Comparison of ENCODE assay signal across 19 cellular contexts in genomic region chr6:87901613-87902012, GRCh38.
DNase-seq lines count a peak whose midpoint lies in the region; ATAC-seq, FAIRE-seq and TF ChIP-seq lines count a peak whose summit lies in the region.
"Had no signal": no experiment of that assay in that cellular context is flagged by ENCODE, and none has a peak within 500 bp of the region (broad histone marks: within the 10 kb centered on the region; RNA-seq: fewer than 3 reads in every experiment).

No MANE protein-coding gene starts in this region.

- FAIRE-seq in HepG2 (lab: Jason Lieb, UNC) = no peak
- FAIRE-seq: A549, G401.6 had no signal

- H3K27ac ChIP-seq in OCI-LY1 (ENCODE audit: low read depth, low read length, poor library complexity, severe bottlenecking) = peak overlapping the region; percentile 37
- H3K27ac ChIP-seq in HepG2 (ENCODE audit: extremely low read length, insufficient read depth, low read length) = no peak overlapping the region
- H3K27ac ChIP-seq in stomach = no peak overlapping the region
- H3K27ac ChIP-seq: A549, C4-2B had no signal

- no peaks in the 10 kb centered on the region; the same call in 1 of the 2 replicates for H3F3A ChIP-seq in OCI-LY1 (ENCODE audit: insufficient read depth, low read length)

- no TSS peak for BruUV-seq in HepG2 (replicated peaks; lab: Mats Ljungman, UMichigan)

- CTCF ChIA-PET in HepG2 (lab: Yijun Ruan, JAX; ENCODE audit: low intra/inter-chr PET ratio, low total read pairs) = no interaction called here

- H4K20me1 ChIP-seq in OCI-LY1 (ENCODE audit: insufficient read depth, low read length) (no peaks in the 10 kb centered on the region), HepG2 (ENCODE audit: insufficient read depth, low read length) (no peaks in the 10 kb centered on the region)

- H3K9me3 Mint-ChIP-seq in progenitor cell of endocrine pancreas (ENCODE audit: low read depth) = no peaks in the 10 kb centered on the region
- no peaks in the 10 kb centered on the region for H3K9me3 Mint-ChIP-seq in stimulated activated naive CD8-positive, alpha-beta T cell treated with anti-CD3 and anti-CD28 coated beads, Interleukin-15, amount 100 ng/mL, for 72 hours
- H3K9me3 Mint-ChIP-seq: CD8-positive, alpha-beta T cell; GM23338; IgD-negative memory B cell had no signal

- H3K27ac Mint-ChIP-seq in progenitor cell of endocrine pancreas = peak overlapping the region; percentile 15
- no peak overlapping the region for H3K27ac Mint-ChIP-seq in stimulated activated naive CD8-positive, alpha-beta T cell treated with anti-CD3 and anti-CD28 coated beads, Interleukin-15, amount 100 ng/mL, for 72 hours
- H3K27ac Mint-ChIP-seq: CD8-positive, alpha-beta T cell; GM23338; IgD-negative memory B cell had no signal

- TF ChIP-seq RAD21 in HepG2 (CRISPR knock-in tag; IDR thresholded peaks at IDR 0.05) = no peak

- TF ChIP-seq CTCF in OCI-LY1 (IDR thresholded peaks at IDR 0.05; ENCODE audit: low read length) (no peak), HepG2 (CRISPR knock-in tag; IDR thresholded peaks at IDR 0.05) (no peak), progenitor cell of endocrine pancreas (IDR thresholded peaks at IDR 0.05; ENCODE audit: unreplicated experiment) (no peak), stomach (IDR thresholded peaks at IDR 0.05) (no peak)

- no peaks in the 10 kb centered on the region for H3K36me3 Mint-ChIP-seq in progenitor cell of endocrine pancreas (ENCODE audit: insufficient read depth)
- H3K36me3 Mint-ChIP-seq: CD8-positive, alpha-beta T cell had no signal

- H3K79me2 ChIP-seq in OCI-LY1 (ENCODE audit: insufficient read depth, low read length) (no peaks in the 10 kb centered on the region), HepG2 (ENCODE audit: insufficient read depth, low read length) (no peaks in the 10 kb centered on the region)

- H3K27me3 ChIP-seq in OCI-LY1 (ENCODE audit: insufficient read depth, low read length) (no peaks in the 10 kb centered on the region), HepG2 (ENCODE audit: control insufficient read depth in 1 of 2, insufficient read depth in 2 of 2, low read length in 2 of 2) (no peaks in the 10 kb centered on the region), stomach (no peaks in the 10 kb centered on the region)
- H3K27me3 ChIP-seq: BE2C had no signal

- TF ChIP-seq EP300 in HepG2 (IDR thresholded peaks at IDR 0.05; ENCODE audit: low read depth in 2 of 2, low read length in 2 of 2) (no peak), HepG2 (CRISPR knock-in tag; IDR thresholded peaks at IDR 0.05; ENCODE audit: borderline replicate concordance) (no peak), stomach (IDR thresholded peaks at IDR 0.05) (no peak)

- intact Hi-C loops in HepG2 (cut with micrococcal nuclease; ENCODE audit: unreplicated experiment) (no loop called here), stomach (cut with DNase I; ENCODE audit: low total_unique reads) (no loop called here)

- H3K4me3 ChIP-seq in OCI-LY1 (ENCODE audit: low read depth, low read length, poor library complexity, severe bottlenecking) (no peak overlapping the region), HepG2 (replicated peaks in 1 of 3; ENCODE audit: insufficient read depth in 1 of 3, low read depth in 2 of 3, low read length in 3 of 3) (no peak overlapping the region), stomach (no peak overlapping the region)
- H3K4me3 ChIP-seq: A549, GM23338 had no signal

- TF ChIP-seq POLR2A in HepG2 (IDR thresholded peaks at IDR 0.05; ENCODE audit: insufficient read depth in 1 of 2, low read depth in 2 of 2, low read length in 2 of 2) (no peak), stomach (IDR thresholded peaks at IDR 0.05) (no peak)

- ATAC-seq in HepG2 = peak; percentile 25; the same call in 2 of the 3 replicates
- ATAC-seq in stimulated activated naive CD8-positive, alpha-beta T cell treated with anti-CD3 and anti-CD28 coated beads, Interleukin-15, amount 100 ng/mL, for 72 hours = no peak
- ATAC-seq: A549; CD8-positive, alpha-beta T cell; GM23338 had no signal

- H3K36me3 ChIP-seq in OCI-LY1 (ENCODE audit: insufficient read depth, low read length) (no peaks in the 10 kb centered on the region), HepG2 (replicated peaks in 1 of 2; ENCODE audit: control insufficient read depth in 1 of 2, insufficient read depth in 2 of 2, low read length in 2 of 2) (no peaks in the 10 kb centered on the region), stomach (no peaks in the 10 kb centered on the region)
- H3K36me3 ChIP-seq: BE2C had no signal

- peaks cover 43% of the 10 kb centered on the region for H3K4me1 ChIP-seq in OCI-LY1 (ENCODE audit: insufficient read depth, low read length, severe bottlenecking)
- peaks cover 54% of the 10 kb centered on the region for H3K4me1 ChIP-seq in HepG2 (ENCODE audit: insufficient read depth, low read length)
- no peaks in the 10 kb centered on the region for H3K4me1 ChIP-seq in stomach
- H3K4me1 ChIP-seq: A549, BE2C had no signal

- POLR2A ChIA-PET in HepG2 (lab: Yijun Ruan, JAX) = no interaction called here

- H3K9me3 ChIP-seq in OCI-LY1 (ENCODE audit: low read length) (no peaks in the 10 kb centered on the region), HepG2 (ENCODE audit: low read length) (no peaks in the 10 kb centered on the region), stomach (no peaks in the 10 kb centered on the region)
- H3K9me3 ChIP-seq: A549, BE2C had no signal

- H3K4me1 Mint-ChIP-seq in progenitor cell of endocrine pancreas (ENCODE audit: low read depth) = peaks cover 31% of the 10 kb centered on the region
- no peaks in the 10 kb centered on the region for H3K4me1 Mint-ChIP-seq in stimulated activated naive CD8-positive, alpha-beta T cell treated with anti-CD3 and anti-CD28 coated beads, Interleukin-15, amount 100 ng/mL, for 72 hours

- DNase-seq in HepG2 (ENCODE audit: low spot score) = no peak
- no peak for DNase-seq in progenitor cell of endocrine pancreas (ENCODE audit: low spot score, unreplicated experiment)
- no peak for DNase-seq in stimulated activated naive CD8-positive, alpha-beta T cell treated with anti-CD3 and anti-CD28 coated beads, Interleukin-15, amount 100 ng/mL, for 72 hours
- no peak for DNase-seq in DMS153 treated with DMSO at 0.1 percent for 48 hours (lab: John Stamatoyannopoulos, UW; ENCODE audit: unreplicated experiment)
- DNase-seq in stomach = no peak
- no peak for DNase-seq in DMS53 (lab: John Stamatoyannopoulos, UW)
- DNase-seq: BE2C; CD8-positive, alpha-beta T cell; COR-L47; DMS79; EL; H7; KG1 had no signal

- no peak overlapping the region for H3K9ac ChIP-seq in OCI-LY1 (ENCODE audit: low read length)
- no peak overlapping the region for H3K9ac ChIP-seq in HepG2 (ENCODE audit: insufficient read depth, low read depth, low read length)

- H2AFZ ChIP-seq in OCI-LY1 (ENCODE audit: low read length) (no peak overlapping the region), HepG2 (ENCODE audit: low read length) (no peak overlapping the region)
- H2AFZ ChIP-seq: GM23338 had no signal

- H3K9me2 ChIP-seq in OCI-LY1 (ENCODE audit: low read depth, low read length) = no peaks in the 10 kb centered on the region

- no peaks in the 10 kb centered on the region for H3K27me3 Mint-ChIP-seq in progenitor cell of endocrine pancreas
- peaks cover 8% of the 10 kb centered on the region for H3K27me3 Mint-ChIP-seq in stimulated activated naive CD8-positive, alpha-beta T cell treated with anti-CD3 and anti-CD28 coated beads, Interleukin-15, amount 100 ng/mL, for 72 hours
- H3K27me3 Mint-ChIP-seq: IgD-negative memory B cell had no signal

- in situ Hi-C loops in HepG2 (cut with HindIII; ENCODE audit: extremely low pct_ligation_motif_present, low pct_unique_long_range_greater_than_20kb) = no loop called here

- no peak overlapping the region for H3K4me3 Mint-ChIP-seq in progenitor cell of endocrine pancreas (ENCODE audit: low read depth)
- H3K4me3 Mint-ChIP-seq in stimulated activated naive CD8-positive, alpha-beta T cell treated with anti-CD3 and anti-CD28 coated beads, Interleukin-15, amount 100 ng/mL, for 72 hours = no peak overlapping the region
- H3K4me3 Mint-ChIP-seq: CD8-positive, alpha-beta T cell; GM23338; IgD-negative memory B cell had no signal

- H3K4me2 ChIP-seq in OCI-LY1 (ENCODE audit: low read length) = no peak overlapping the region
- H3K4me2 ChIP-seq in HepG2 (ENCODE audit: low read depth, low read length) = no peak overlapping the region
- H3K4me2 ChIP-seq: A549, GM23338 had no signal

- WGBS in HepG2 (ENCODE audit: low lambda C conversion rate) = 73% methylated on average over 1 of the region's 1 CpG
- WGBS in stomach, 5 donors = 41 to 100% (median 66%) methylated on average over 1 of the region's 1 CpG

TF ChIP-seq in HepG2, 621 proteins besides CTCF, POLR2A, EP300 and RAD21 (continues in another document):
- no peak for TF ChIP-seq GABPB1 (CRISPR knock-in tag; IDR thresholded peaks at IDR 0.05)
- no peak for TF ChIP-seq RNF219 (CRISPR knock-in tag; IDR thresholded peaks at IDR 0.05)
- TF ChIP-seq ONECUT2 (CRISPR knock-in tag; IDR thresholded peaks at IDR 0.05) = peak; percentile 66; the same call in 1 of the 2 replicates
- no peak for TF ChIP-seq ZNF703 (CRISPR knock-in tag; IDR thresholded peaks at IDR 0.05; ENCODE audit: borderline replicate concordance)
- no peak for TF ChIP-seq SNRNP70 (IDR thresholded peaks at IDR 0.05; ENCODE audit: low read depth, low read length)
- no peak for TF ChIP-seq ETV6 (CRISPR knock-in tag; conservative IDR thresholded peaks at IDR 0.05)
- TF ChIP-seq ZFY (CRISPR knock-in tag; IDR thresholded peaks at IDR 0.05) = no peak
- peak; percentile 54 for TF ChIP-seq SALL1 (CRISPR knock-in tag; IDR thresholded peaks at IDR 0.05)
- TF ChIP-seq ZNF724P (CRISPR knock-in tag; IDR thresholded peaks at IDR 0.05; ENCODE audit: borderline replicate concordance) = no peak
- TF ChIP-seq POLR2G (IDR thresholded peaks at IDR 0.05; ENCODE audit: low read depth, low read length) = no peak
- no peak for TF ChIP-seq SAP130 (CRISPR knock-in tag; IDR thresholded peaks at IDR 0.05; ENCODE audit: low read depth)
- 0 out of 2 replicates have a peak, but pooled peaks have one; percentile 3 for TF ChIP-seq MAFF (IDR thresholded peaks at IDR 0.05; ENCODE audit: low read depth, low read length)
